ENCODE assay signal across 9 cellular contexts in genomic region chrX:13647709-13648212, GRCh38. TPM values are rescaled to one million over a fixed set of nuclear protein-coding genes. Genes with fewer than 3 reads are reported as not detected.
DNase-seq lines count a peak whose midpoint lies in the region; ATAC-seq and TF ChIP-seq lines count a peak whose summit lies in the region.
"Had no signal": no experiment of that assay in that cellular context is flagged by ENCODE, and none has a peak within 500 bp of the region (broad histone marks: within the 10 kb centered on the region; RNA-seq: fewer than 3 reads in every experiment).

No MANE protein-coding gene starts in this region.

- H4K8ac ChIP-seq in mesendoderm (ENCODE audit: low read depth, low read length): no peak overlapping the region

- H3K9ac ChIP-seq in mesendoderm (ENCODE audit: low read length): no peak overlapping the region

- CTCF ChIA-PET in naive thymus-derived CD4-positive, alpha-beta T cell (lab: Charles Lee): no interaction called here

- peak overlapping the region in 4 of 9 donors; percentile 26 to 80 (median 65) for H3K27ac Mint-ChIP-seq in naive thymus-derived CD4-positive, alpha-beta T cell

- DNase-seq in M059J (ENCODE audit: low read depth): peak; percentile 19
- DNase-seq in T-helper 2 cell: peak in 4 of 5 experiments; percentile 36 to 79 (median 48)
- peak; percentile 55 for DNase-seq in astrocyte of the spinal cord (ENCODE audit: low read depth, low spot score)
- DNase-seq in naive thymus-derived CD4-positive, alpha-beta T cell: peak in 3 of 9 donors; percentile 2 to 45 (median 15)
- DNase-seq in tibial nerve (ENCODE audit: low spot score in 2 of 2): peak; percentile 17 to 19
- DNase-seq in NK-92 treated with Interleukin-12 subunit alpha and Interleukin-12 subunit beta, amount 100 ng/mL, for 24 hours (lab: John Stamatoyannopoulos, UW): no peak
- no peak for DNase-seq in mesendoderm

- H3K27me3 Mint-ChIP-seq in naive thymus-derived CD4-positive, alpha-beta T cell: no peaks in the 10 kb centered on the region

- no peak for TF ChIP-seq EP300 in tibial nerve (IDR thresholded peaks at IDR 0.05)

- H3K23ac ChIP-seq in mesendoderm (ENCODE audit: low read length): no peak overlapping the region

- no peaks in the 10 kb centered on the region for H3K9me3 Mint-ChIP-seq in naive thymus-derived CD4-positive, alpha-beta T cell

- TF ChIP-seq CTCF in astrocyte of the spinal cord (IDR thresholded peaks at IDR 0.05; ENCODE audit: low read depth, low read length) (no peak), tibial nerve (IDR thresholded peaks at IDR 0.05) (no peak)

- H3K27ac ChIP-seq in naive thymus-derived CD4-positive, alpha-beta T cell (ENCODE audit: low read depth, low read length): no peak overlapping the region
- H3K27ac ChIP-seq in tibial nerve (peak overlapping the region in 2 of 4 donors; percentile 15 to 44), mesendoderm (ENCODE audit: low read depth, low read length) (no peak overlapping the region)

- no peak for TF ChIP-seq POLR2A in tibial nerve (IDR thresholded peaks at IDR 0.05)

- H3K36me3 Mint-ChIP-seq in naive thymus-derived CD4-positive, alpha-beta T cell: no peaks in the 10 kb centered on the region
- H3K36me3 Mint-ChIP-seq: IgD-negative memory B cell had no signal

- intact Hi-C loops in naive thymus-derived CD4-positive, alpha-beta T cell (cut with micrococcal nuclease): loop anchor here in 1 of 2 donors (10.0 kb wide), 1 partner anchor 1497 kb away; no protein-coding TSS in a partner anchor

- peak overlapping the region in 1 of 10 donors; percentile 59 for H3K4me3 Mint-ChIP-seq in naive thymus-derived CD4-positive, alpha-beta T cell
- H3K4me3 Mint-ChIP-seq: IgD-negative memory B cell had no signal

- 48 to 56% methylated on average over 8 of the region's 8 CpGs for WGBS in tibial nerve, 2 donors
- no CpG with 5 or more reads among the region's 8 CpGs for WGBS in mesendoderm (ENCODE audit: extremely low coverage, insufficient coverage, low lambda C conversion rate)

- peaks cover 5 to 7% of the 10 kb centered on the region in 2 donors for H3K4me1 ChIP-seq in naive thymus-derived CD4-positive, alpha-beta T cell (ENCODE audit: control insufficient read depth in 2 of 2, insufficient read depth in 2 of 2, low read length in 2 of 2)
- H3K4me1 ChIP-seq in tibial nerve: peaks cover 0 to 13% (median 2%) of the 10 kb centered on the region in 4 donors
- no peaks in the 10 kb centered on the region for H3K4me1 ChIP-seq in mesendoderm (ENCODE audit: control insufficient read depth, low read depth, low read length)

- H3K4ac ChIP-seq in mesendoderm (ENCODE audit: low read depth, low read length): no peak overlapping the region

- no peak overlapping the region for H3K4me2 ChIP-seq in mesendoderm (ENCODE audit: low read length)

- H3K4me3 ChIP-seq in astrocyte of the spinal cord (ENCODE audit: low read depth, low read length): no peak overlapping the region
- H3K4me3 ChIP-seq in naive thymus-derived CD4-positive, alpha-beta T cell (ENCODE audit: low read length): no peak overlapping the region
- no peak overlapping the region for H3K4me3 ChIP-seq in tibial nerve
- H3K4me3 ChIP-seq in mesendoderm (ENCODE audit: low read length): no peak overlapping the region

- H2BK5ac ChIP-seq in mesendoderm (ENCODE audit: low read length): no peak overlapping the region

- H3K4me1 Mint-ChIP-seq in naive thymus-derived CD4-positive, alpha-beta T cell: peaks cover 0 to 21% (median 12%) of the 10 kb centered on the region in 7 donors

- no peaks in the 10 kb centered on the region for H3K79me2 ChIP-seq in mesendoderm (ENCODE audit: control insufficient read depth, insufficient read depth, low read length)

- no peaks in the 10 kb centered on the region for H3K79me1 ChIP-seq in mesendoderm (ENCODE audit: low read length)

- H3K36me3 ChIP-seq in naive thymus-derived CD4-positive, alpha-beta T cell (ENCODE audit: control insufficient read depth in 2 of 3, insufficient read depth in 3 of 3, low read length in 3 of 3): no peaks in the 10 kb centered on the region
- no peaks in the 10 kb centered on the region for H3K36me3 ChIP-seq in tibial nerve
- H3K36me3 ChIP-seq in mesendoderm (ENCODE audit: control insufficient read depth, insufficient read depth, low read length): no peaks in the 10 kb centered on the region

- ATAC-seq in naive thymus-derived CD4-positive, alpha-beta T cell: peak; percentile 34
- ATAC-seq in GM18867 (IDR thresholded peaks at IDR 0.05; ENCODE audit: unreplicated experiment): no peak

- in situ Hi-C loops in astrocyte of the spinal cord (cut with HindIII; ENCODE audit: low sequenced_read_pairs): no loop called here

- no peaks in the 10 kb centered on the region for H3K27me3 ChIP-seq in naive thymus-derived CD4-positive, alpha-beta T cell (ENCODE audit: control insufficient read depth in 2 of 2, insufficient read depth in 2 of 2, low read length in 2 of 2)
- H3K27me3 ChIP-seq in tibial nerve: peaks cover 0 to 28% of the 10 kb centered on the region in 2 donors
- no peaks in the 10 kb centered on the region for H3K27me3 ChIP-seq in mesendoderm (ENCODE audit: insufficient read depth, low read length, poor library complexity)

- no peak overlapping the region for H3K56ac ChIP-seq in mesendoderm (ENCODE audit: low read length)

- POLR2A ChIA-PET in naive thymus-derived CD4-positive, alpha-beta T cell (lab: Charles Lee): no interaction called here

- no peak overlapping the region for H2BK120ac ChIP-seq in mesendoderm (ENCODE audit: low read depth, low read length)

- H2BK15ac ChIP-seq in mesendoderm (replicated peaks; ENCODE audit: low read depth): no peak overlapping the region

- H3K9me3 ChIP-seq in naive thymus-derived CD4-positive, alpha-beta T cell (ENCODE audit: control insufficient read depth in 2 of 3, low read length in 3 of 3): no peaks in the 10 kb centered on the region
- H3K9me3 ChIP-seq in tibial nerve: no peaks in the 10 kb centered on the region

- no peak overlapping the region for H4K5ac ChIP-seq in mesendoderm (ENCODE audit: low read length)

- H3K18ac ChIP-seq in mesendoderm (ENCODE audit: low read length): no peak overlapping the region

- H2AK5ac ChIP-seq in mesendoderm (ENCODE audit: low read length): no peak overlapping the region

RNA-seq across cellular contexts. Expression of gene TCEANC, which starts 5.2 kb away (rescaled TPM):
- 1.4 and 5.1 TPM in 2 replicates for total RNA-seq in M059J (2014; rRNA removed; shearing (Covaris generic))
- total RNA-seq in naive thymus-derived CD4-positive, alpha-beta T cell: 10 to 100 TPM in 3 of 5 experiments, 1 to 10 TPM in 2; 5.0 to 17.5 (median 11.4) TPM
- 10 to 100 TPM in 1 of 2 donors, 1 to 10 TPM in 1; 9.0 to 12.4 TPM for polyA plus RNA-seq in naive thymus-derived CD4-positive, alpha-beta T cell
- total RNA-seq in tibial nerve: 1 to 10 TPM; 2.9 to 6.1 (median 5.0) TPM
- 1.1 TPM for polyA plus RNA-seq in mesendoderm (2013, experiment 1 of 2)
- 1.1 TPM for polyA plus RNA-seq in mesendoderm (2013, experiment 2 of 2)

RNA-seq across cellular contexts. Expression of gene RAB9A, which starts 41.2 kb away (rescaled TPM):
- total RNA-seq in M059J (2014; rRNA removed; shearing (Covaris generic)): 37.4 and 38.9 TPM in 2 replicates
- total RNA-seq in naive thymus-derived CD4-positive, alpha-beta T cell: 10 to 100 TPM; 10.1 to 22.8 (median 18.3) TPM
- 10 to 100 TPM; 17.7 to 19.7 TPM for polyA plus RNA-seq in naive thymus-derived CD4-positive, alpha-beta T cell
- 10 to 100 TPM; 20.1 to 69.5 (median 24.9) TPM for total RNA-seq in tibial nerve
- 23.3 TPM for polyA plus RNA-seq in mesendoderm (2013, experiment 1 of 2)
- polyA plus RNA-seq in mesendoderm (2013, experiment 2 of 2): 22.9 TPM

Comparison
In these comparisons a context has a peak if more than half of its experiments do, and no peak if none do; other contexts are left out.
1. DNase-seq: peak in M059J (single experiment), T-helper 2 cell (4 of 5), astrocyte of the spinal cord (single experiment) and tibial nerve (2 of 2); none in NK-92 treated with Interleukin-12 subunit alpha and Interleukin-12 subunit beta, amount 100 ng/mL, for 24 hours (single experiment) and mesendoderm (single experiment).